Comparison of ENCODE assay signal across 2 cellular contexts in genomic region chr2:47076586-47077441, GRCh38.
TF ChIP-seq lines count a peak whose summit lies in the region.

No MANE protein-coding gene starts in this region.

TF ChIP-seq in IMR-90, 13 proteins besides CTCF, POLR2A, EP300 and RAD21:
- TF ChIP-seq CHD1 (IDR thresholded peaks at IDR 0.05; ENCODE audit: low read depth, low read length): no peak
- TF ChIP-seq CEBPB (IDR thresholded peaks at IDR 0.05; ENCODE audit: low read depth, low read length): peak; percentile 81
- peak; percentile 69; the same call in 1 of the 2 replicates for TF ChIP-seq MAZ (IDR thresholded peaks at IDR 0.05; ENCODE audit: borderline replicate concordance, low read depth, low read length)
- 0 out of 2 replicates have a peak, but pooled peaks have one; percentile 11 for TF ChIP-seq SMC3 (IDR thresholded peaks at IDR 0.05; ENCODE audit: low read depth, low read length)
- TF ChIP-seq USF2 (IDR thresholded peaks at IDR 0.05; ENCODE audit: low read depth, low read length): peak; percentile 73
- TF ChIP-seq RFX5 (IDR thresholded peaks at IDR 0.05; ENCODE audit: low read depth, low read length): no peak
- peak; percentile 84 for TF ChIP-seq RCOR1 (IDR thresholded peaks at IDR 0.05; ENCODE audit: insufficient replicate concordance, low read length)
- TF ChIP-seq ELK1 (IDR thresholded peaks at IDR 0.05; ENCODE audit: borderline replicate concordance, low read depth, low read length): no peak
- TF ChIP-seq MAFK (IDR thresholded peaks at IDR 0.05; ENCODE audit: low read depth, low read length): no peak
- TF ChIP-seq NFE2L2 (IDR thresholded peaks at IDR 0.05; ENCODE audit: low read depth, low read length): no peak
- peak; percentile 40; the same call in 1 of the 2 replicates for TF ChIP-seq MXI1 (IDR thresholded peaks at IDR 0.05; ENCODE audit: borderline replicate concordance, low read depth, low read length)
- peak; percentile 63 for TF ChIP-seq FOS (IDR thresholded peaks at IDR 0.05; ENCODE audit: low read depth, low read length)
- TF ChIP-seq BHLHE40 (IDR thresholded peaks at IDR 0.05; ENCODE audit: low read depth, low read length): peak; percentile 82

TF ChIP-seq in H1, 55 proteins besides CTCF, POLR2A, EP300 and RAD21:
- TF ChIP-seq ATF3 (IDR thresholded peaks at IDR 0.05; ENCODE audit: insufficient read depth, low read depth, low read length) (no peak), E2F6 (IDR thresholded peaks at IDR 0.05) (no peak), TAF7 (optimal IDR thresholded peaks at IDR 0.05; ENCODE audit: borderline replicate concordance, low read depth, low read length) (no peak), SRF (IDR thresholded peaks at IDR 0.05; ENCODE audit: low read depth, low read length) (no peak), SIRT6 (IDR thresholded peaks at IDR 0.05; ENCODE audit: low read length) (no peak), SIX5 (IDR thresholded peaks at IDR 0.05; ENCODE audit: low read depth, low read length) (no peak), HDAC2 (IDR thresholded peaks at IDR 0.05; ENCODE audit: borderline replicate concordance in 1 of 2, low read depth in 2 of 2, low read length in 2 of 2) (no peak), NANOG (IDR thresholded peaks at IDR 0.05; ENCODE audit: insufficient read depth, low read depth, low read length, poor library complexity, severe bottlenecking) (no peak), YY1 (IDR thresholded peaks at IDR 0.05; ENCODE audit: low read depth, low read length) (no peak), SP2 (IDR thresholded peaks at IDR 0.05; ENCODE audit: low read length) (no peak), BCL11A (IDR thresholded peaks at IDR 0.05; ENCODE audit: low read depth in 2 of 2, low read length in 2 of 2) (no peak), ZNF274 (IDR thresholded peaks at IDR 0.05; ENCODE audit: borderline replicate concordance, extremely low read depth, low read length) (no peak), MAFK (IDR thresholded peaks at IDR 0.05; ENCODE audit: low read depth, low read length) (no peak), CHD2 (IDR thresholded peaks at IDR 0.05; ENCODE audit: low read length) (no peak), EZH2 (IDR thresholded peaks at IDR 0.05; ENCODE audit: low read depth, low read length, severe bottlenecking) (no peak), CHD7 (IDR thresholded peaks at IDR 0.05; ENCODE audit: insufficient replicate concordance, low read length) (no peak)
